In genomic region chr1:219155140-219155539, GRCh38 we compare ENCODE assay signal across 1 cellular context.
TF ChIP-seq lines count a peak whose summit lies in the region.

No MANE protein-coding gene starts in this region.

TF ChIP-seq in K562, 482 proteins besides CTCF, POLR2A, EP300 and RAD21 (continued from another document):
- TF ChIP-seq, protein P1, sequence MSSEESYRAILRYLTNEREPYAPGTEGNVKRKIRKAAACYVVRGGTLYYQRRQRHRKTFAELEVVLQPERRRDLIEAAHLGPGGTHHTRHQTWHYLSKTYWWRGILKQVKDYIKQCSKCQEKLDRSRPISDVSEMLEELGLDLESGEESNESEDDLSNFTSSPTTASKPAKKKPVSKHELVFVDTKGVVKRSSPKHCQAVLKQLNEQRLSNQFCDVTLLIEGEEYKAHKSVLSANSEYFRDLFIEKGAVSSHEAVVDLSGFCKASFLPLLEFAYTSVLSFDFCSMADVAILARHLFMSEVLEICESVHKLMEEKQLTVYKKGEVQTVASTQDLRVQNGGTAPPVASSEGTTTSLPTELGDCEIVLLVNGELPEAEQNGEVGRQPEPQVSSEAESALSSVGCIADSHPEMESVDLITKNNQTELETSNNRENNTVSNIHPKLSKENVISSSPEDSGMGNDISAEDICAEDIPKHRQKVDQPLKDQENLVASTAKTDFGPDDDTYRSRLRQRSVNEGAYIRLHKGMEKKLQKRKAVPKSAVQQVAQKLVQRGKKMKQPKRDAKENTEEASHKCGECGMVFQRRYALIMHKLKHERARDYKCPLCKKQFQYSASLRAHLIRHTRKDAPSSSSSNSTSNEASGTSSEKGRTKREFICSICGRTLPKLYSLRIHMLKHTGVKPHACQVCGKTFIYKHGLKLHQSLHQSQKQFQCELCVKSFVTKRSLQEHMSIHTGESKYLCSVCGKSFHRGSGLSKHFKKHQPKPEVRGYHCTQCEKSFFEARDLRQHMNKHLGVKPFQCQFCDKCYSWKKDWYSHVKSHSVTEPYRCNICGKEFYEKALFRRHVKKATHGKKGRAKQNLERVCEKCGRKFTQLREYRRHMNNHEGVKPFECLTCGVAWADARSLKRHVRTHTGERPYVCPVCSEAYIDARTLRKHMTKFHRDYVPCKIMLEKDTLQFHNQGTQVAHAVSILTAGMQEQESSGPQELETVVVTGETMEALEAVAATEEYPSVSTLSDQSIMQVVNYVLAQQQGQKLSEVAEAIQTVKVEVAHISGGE (CRISPR knock-in tag; IDR thresholded peaks at IDR 0.05): 0 out of 6 replicates have a peak, but pooled peaks of 1 of the 3 experiments have one; percentile 42
- TF ChIP-seq SMARCA4 (IDR thresholded peaks at IDR 0.05) (peak; percentile 63), FIP1L1 (IDR thresholded peaks at IDR 0.05; ENCODE audit: low read depth, low read length, poor library complexity, severe bottlenecking) (no peak), SIRT6 (IDR thresholded peaks at IDR 0.05; ENCODE audit: low read depth, low read length) (no peak), ZBTB9 (CRISPR knock-in tag; IDR thresholded peaks at IDR 0.05) (0 out of 2 replicates have a peak, but pooled peaks have one; percentile 8), ZNF644 (tag; IDR thresholded peaks at IDR 0.05; ENCODE audit: low read depth) (no peak), TAL1 (IDR thresholded peaks at IDR 0.05) (peak; percentile 65), ZBTB7A (IDR thresholded peaks at IDR 0.05; ENCODE audit: borderline replicate concordance, control insufficient read depth, low read depth, low read length) (no peak)
- TF ChIP-seq, protein P2, sequence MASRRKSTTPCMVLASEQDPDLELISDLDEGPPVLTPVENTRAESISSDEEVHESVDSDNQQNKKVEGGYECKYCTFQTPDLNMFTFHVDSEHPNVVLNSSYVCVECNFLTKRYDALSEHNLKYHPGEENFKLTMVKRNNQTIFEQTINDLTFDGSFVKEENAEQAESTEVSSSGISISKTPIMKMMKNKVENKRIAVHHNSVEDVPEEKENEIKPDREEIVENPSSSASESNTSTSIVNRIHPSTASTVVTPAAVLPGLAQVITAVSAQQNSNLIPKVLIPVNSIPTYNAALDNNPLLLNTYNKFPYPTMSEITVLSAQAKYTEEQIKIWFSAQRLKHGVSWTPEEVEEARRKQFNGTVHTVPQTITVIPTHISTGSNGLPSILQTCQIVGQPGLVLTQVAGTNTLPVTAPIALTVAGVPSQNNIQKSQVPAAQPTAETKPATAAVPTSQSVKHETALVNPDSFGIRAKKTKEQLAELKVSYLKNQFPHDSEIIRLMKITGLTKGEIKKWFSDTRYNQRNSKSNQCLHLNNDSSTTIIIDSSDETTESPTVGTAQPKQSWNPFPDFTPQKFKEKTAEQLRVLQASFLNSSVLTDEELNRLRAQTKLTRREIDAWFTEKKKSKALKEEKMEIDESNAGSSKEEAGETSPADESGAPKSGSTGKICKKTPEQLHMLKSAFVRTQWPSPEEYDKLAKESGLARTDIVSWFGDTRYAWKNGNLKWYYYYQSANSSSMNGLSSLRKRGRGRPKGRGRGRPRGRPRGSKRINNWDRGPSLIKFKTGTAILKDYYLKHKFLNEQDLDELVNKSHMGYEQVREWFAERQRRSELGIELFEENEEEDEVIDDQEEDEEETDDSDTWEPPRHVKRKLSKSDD (conservative IDR thresholded peaks at IDR 0.05; ENCODE audit: low read length): no peak
